Comparison of ENCODE assay signal across 1 cellular context in genomic region chr12:6376079-6376941, GRCh38.
TF ChIP-seq lines count a peak whose summit lies in the region.

No MANE protein-coding gene starts in this region.

TF ChIP-seq in SK-N-SH treated with all-trans-retinoic acid at 6 μM for 48 hours, 23 proteins besides CTCF, POLR2A, EP300 and RAD21 (continued from another document):
- TF ChIP-seq OSR1 (CRISPR knock-in tag; IDR thresholded peaks at IDR 0.05), result no peak
- TF ChIP-seq ZFP3 (CRISPR knock-in tag; IDR thresholded peaks at IDR 0.05), result no peak
- no peak for TF ChIP-seq ZC3H10 (CRISPR knock-in tag; IDR thresholded peaks at IDR 0.05)
